ENCODE assay signal across 24 cellular contexts in genomic region chr14:96987771-96988170, GRCh38.
"Had no signal": no experiment of that assay in that cellular context is flagged by ENCODE, and none has a peak within 500 bp of the region (broad histone marks: within the 10 kb centered on the region; RNA-seq: fewer than 3 reads in every experiment).

No MANE protein-coding gene starts in this region.

- H3K4me1 ChIP-seq: breast epithelium, SJCRH30 had no signal

- H3K9me3 ChIP-seq: Peyer's patch, SJCRH30 had no signal

- H3K36me3 ChIP-seq: breast epithelium, Peyer's patch, SJCRH30 had no signal

- ATAC-seq: activated CD4-positive, alpha-beta T cell treated with anti-CD3 and anti-CD28 coated beads for 36 hours; SK-N-SH treated with all-trans-retinoic acid at 6 μM for 48 hours had no signal

- H3K27ac ChIP-seq: breast epithelium, Peyer's patch, RWPE1, SJCRH30 had no signal

- H3K27ac Mint-ChIP-seq: activated CD4-positive, alpha-beta memory T cell treated with anti-CD3 and anti-CD28 coated beads, Interleukin-2, amount 10 ng/mL, durations not matched to agents 7 days and 5 days; activated CD4-positive, alpha-beta T cell treated with anti-CD3 and anti-CD28 coated beads for 36 hours; activated naive CD4-positive, alpha-beta T cell treated with anti-CD3 and anti-CD28 coated beads, Interleukin-2, amount 50 U/mL, for 24 hours had no signal

- H3K27me3 ChIP-seq: Peyer's patch, SJCRH30 had no signal

- H3K27me3 Mint-ChIP-seq: activated CD4-positive, alpha-beta T cell treated with anti-CD3 and anti-CD28 coated beads for 36 hours; activated naive CD4-positive, alpha-beta T cell treated with anti-CD3 and anti-CD28 coated beads, Interleukin-2, amount 50 U/mL, for 24 hours had no signal

- H3K9me3 Mint-ChIP-seq: activated naive CD4-positive, alpha-beta T cell treated with anti-CD3 and anti-CD28 coated beads, Interleukin-2, amount 50 U/mL, for 24 hours had no signal

- H3K4me3 ChIP-seq: breast epithelium, Peyer's patch, SJCRH30 had no signal

- H3K4me3 Mint-ChIP-seq: activated CD4-positive, alpha-beta memory T cell treated with anti-CD3 and anti-CD28 coated beads, Interleukin-2, amount 10 ng/mL, durations not matched to agents 7 days and 5 days; activated CD4-positive, alpha-beta T cell treated with anti-CD3 and anti-CD28 coated beads for 36 hours; activated naive CD4-positive, alpha-beta T cell treated with anti-CD3 and anti-CD28 coated beads, Interleukin-2, amount 50 U/mL, for 24 hours had no signal

- DNase-seq: activated CD4-positive, alpha-beta memory T cell treated with anti-CD3 and anti-CD28 coated beads, Interleukin-2, amount 10 ng/mL, durations not matched to agents 7 days and 5 days; activated CD4-positive, alpha-beta T cell treated with anti-CD3 and anti-CD28 coated beads for 36 hours; activated CD4-positive, alpha-beta T cell treated with anti-CD3 and anti-CD28 coated beads, Interleukin-2, amount 50 U/mL, for 1 hour; activated T-cell treated with anti-CD3 and anti-CD28 coated beads for 4 hours; aorta; caudate nucleus; MM.1S; NCI-H1105; NCI-H1436; NCI-H1694 treated with DMSO at 0.1 percent for 48 hours; NCI-H2029 treated with DMSO at 0.1 percent for 48 hours; NCI-H345; NCI-H510A; NCI-H526 treated with DMSO at 0.1 percent for 48 hours; NCI-H82; Right ventricle myocardium superior; SJCRH30; SW 1271; T1000 had no signal
